ENCODE assay signal across 24 cellular contexts in the genomic region with DNA sequence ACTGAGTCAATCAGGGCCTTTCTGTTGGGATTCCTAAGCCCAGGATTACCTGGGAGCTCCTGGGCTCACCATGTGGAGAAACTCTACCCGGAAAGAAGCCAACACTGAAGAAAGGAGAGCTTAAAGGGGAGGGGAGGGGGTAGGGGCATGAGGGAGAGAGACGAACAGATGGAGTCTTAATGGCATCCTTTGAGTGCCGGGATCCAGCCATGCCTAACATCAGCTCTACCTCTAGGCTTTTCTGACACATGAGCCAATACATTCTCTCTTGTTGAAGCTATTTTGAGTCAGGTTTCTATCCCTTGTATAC.
A peak's percentile ranks its signal among the peaks of the same experiment; 100 is the strongest.
DNase-seq lines count a peak whose midpoint lies in the region; ATAC-seq, FAIRE-seq and TF ChIP-seq lines count a peak whose summit lies in the region.
"Had no signal": no experiment of that assay in that cellular context is flagged by ENCODE, and none has a peak within 500 bp of the region (broad histone marks: within the 10 kb centered on the region; RNA-seq: fewer than 3 reads in every experiment).

No MANE protein-coding gene starts in this region.

- H3K79me1 ChIP-seq in mesendoderm (ENCODE audit: low read length) = no peaks in the 10 kb centered on the region

- BruUV-seq in K562 (replicated peaks; lab: Mats Ljungman, UMichigan) = no TSS peak

- in situ Hi-C loops in K562 (cut with MboI) = loop anchor here (10.0 kb wide), 1 partner anchor 412 kb away; no protein-coding TSS in a partner anchor

- H3K79me2 ChIP-seq in K562 (ENCODE audit: control insufficient read depth, insufficient read depth, low read length) (no peaks in the 10 kb centered on the region), osteoblast (ENCODE audit: insufficient read depth, low read length) (no peaks in the 10 kb centered on the region), mesendoderm (ENCODE audit: control insufficient read depth, insufficient read depth, low read length) (no peaks in the 10 kb centered on the region)

- POLR2A ChIA-PET in K562 (lab: Yijun Ruan, JAX) = interaction anchor here (0.6 to 2.5 kb wide), 7 partner anchors 13 to 66 kb away, joined by 3 to 12 read pairs (median 3); no protein-coding TSS in a partner anchor

- DNase-seq in D341Med (ENCODE audit: low spot score) (peak; percentile 62), NCI-H2171 treated with DMSO at 0.1 percent for 48 hours (lab: John Stamatoyannopoulos, UW) (peak; percentile 84), K562 (ENCODE audit: extremely low read depth in 1 of 4, low spot score in 3 of 4) (no peak), osteoblast (ENCODE audit: insufficient read length, low spot score, missing footprints) (peak; percentile 13), osteocyte (ENCODE audit: extremely low spot score, unreplicated experiment) (no peak), cardiac septum (ENCODE audit: low spot score) (no peak), mesendoderm (no peak)
- DNase-seq: ACHN; C1 segment of cervical spinal cord; Caco-2; CD4-positive, CD25-positive, alpha-beta regulatory T cell; DMS53; DND-41; EL; HCEC 1CT; IMR-90; KBM-7 had no signal

- no peak for TF ChIP-seq CTCF in K562 (IDR thresholded peaks at IDR 0.05 in 2 of 3, conservative IDR thresholded peaks at IDR 0.05 in 1 of 3; ENCODE audit: insufficient read depth in 2 of 3, low read depth in 1 of 3, low read length in 3 of 3)
- TF ChIP-seq CTCF in osteoblast (IDR thresholded peaks at IDR 0.05; ENCODE audit: extremely low read depth, low read depth, low read length) = no peak
- TF ChIP-seq CTCF in osteocyte (IDR thresholded peaks at IDR 0.05) = no peak

- H2AFZ ChIP-seq in K562 (ENCODE audit: low read depth, low read length) = peak overlapping the region; percentile 92
- H2AFZ ChIP-seq in osteoblast (ENCODE audit: low read length) = no peak overlapping the region
- H2AFZ ChIP-seq: GM23338 had no signal

- H4K5ac ChIP-seq in mesendoderm (ENCODE audit: low read length) = no peak overlapping the region

- H4K20me1 ChIP-seq in K562 (replicated peaks; ENCODE audit: control insufficient read depth, insufficient read depth, low read length) (no peaks in the 10 kb centered on the region), osteoblast (ENCODE audit: insufficient read depth, low read length) (peaks cover 2% of the 10 kb centered on the region)

- no peak overlapping the region for H2BK120ac ChIP-seq in mesendoderm (ENCODE audit: low read depth, low read length)

- FAIRE-seq in K562 (lab: Jason Lieb, UNC) = no peak
- FAIRE-seq: A204.1, GM12878, GM19239, H54 had no signal

- peaks cover 22% of the 10 kb centered on the region for H3K4me1 Mint-ChIP-seq in osteocyte (ENCODE audit: unreplicated experiment)

- no peak for TF ChIP-seq RAD21 in K562 (CRISPR knock-in tag; conservative IDR thresholded peaks at IDR 0.05 in 1 of 2, IDR thresholded peaks at IDR 0.05 in 1 of 2)

- peak overlapping the region; percentile 81 for H3K4me2 ChIP-seq in K562 (ENCODE audit: insufficient read depth, low read length)
- H3K4me2 ChIP-seq in osteoblast (ENCODE audit: insufficient read depth, low read length) = no peak overlapping the region
- no peak overlapping the region for H3K4me2 ChIP-seq in mesendoderm (ENCODE audit: low read length)
- H3K4me2 ChIP-seq: GM23338 had no signal

- CTCF ChIA-PET in K562 (lab: Yijun Ruan, JAX; ENCODE audit: low intra/inter-chr PET ratio) = no interaction called here

- H3K36me3 ChIP-seq in K562 (ENCODE audit: control insufficient read depth, insufficient read depth, low read length) (peaks cover 14% of the 10 kb centered on the region; the same call in 2 of the 3 replicates), osteoblast (ENCODE audit: insufficient read depth, low read length) (no peaks in the 10 kb centered on the region), mesendoderm (ENCODE audit: control insufficient read depth, insufficient read depth, low read length) (no peaks in the 10 kb centered on the region)
- H3K36me3 ChIP-seq: BE2C had no signal

- H3K4me1 ChIP-seq in K562 (replicated peaks in 1 of 2; ENCODE audit: control insufficient read depth in 2 of 2, insufficient read depth in 2 of 2, low read length in 2 of 2) = peaks cover 17 to 24% of the 10 kb centered on the region in 2 experiments
- peaks cover 6% of the 10 kb centered on the region for H3K4me1 ChIP-seq in osteoblast (ENCODE audit: insufficient read depth, low read length)
- no peaks in the 10 kb centered on the region for H3K4me1 ChIP-seq in mesendoderm (ENCODE audit: control insufficient read depth, low read depth, low read length)
- H3K4me1 ChIP-seq: Caco-2 had no signal

- no peaks in the 10 kb centered on the region for H3K27me3 Mint-ChIP-seq in osteocyte (ENCODE audit: unreplicated experiment)
- H3K27me3 Mint-ChIP-seq: CD4-positive, CD25-positive, alpha-beta regulatory T cell had no signal

- H3K27ac Mint-ChIP-seq in osteocyte (ENCODE audit: unreplicated experiment) = no peak overlapping the region
- H3K27ac Mint-ChIP-seq: CD4-positive, CD25-positive, alpha-beta regulatory T cell; GM23338 had no signal

- WGBS in K562 (ENCODE audit: insufficient coverage, low coverage, missing lambda C conversion rate) = 65% methylated on average over 2 of the region's 3 CpGs
- WGBS in mesendoderm (ENCODE audit: extremely low coverage, insufficient coverage, low lambda C conversion rate) = no CpG with 5 or more reads among the region's 3 CpGs

- no peak overlapping the region for H3K4me3 Mint-ChIP-seq in osteocyte (ENCODE audit: unreplicated experiment)
- H3K4me3 Mint-ChIP-seq: CD4-positive, CD25-positive, alpha-beta regulatory T cell; GM23338 had no signal

- H4K8ac ChIP-seq in mesendoderm (ENCODE audit: low read depth, low read length) = no peak overlapping the region

- H3K9ac ChIP-seq in K562 (ENCODE audit: insufficient read depth in 1 of 2, low read depth in 2 of 2, low read length in 2 of 2) (peak overlapping the region in 1 of 2 experiments; percentile 78; a peak in 2 of 4 replicates), mesendoderm (ENCODE audit: low read length) (no peak overlapping the region)

- no peak; the same call in 2 of the 3 replicates for ATAC-seq in K562
- ATAC-seq: GM12878, GM23338 had no signal

- intact Hi-C loops in K562 (cut with micrococcal nuclease) (loop anchor here (2.0 to 10.0 kb wide), 4 partner anchors 75 to 408 kb away; partner anchors contain the start of gene NPHP4), cardiac septum (cut with DNase I) (loop anchor here (5.0 kb wide), 1 partner anchor 405 kb away; no protein-coding TSS in a partner anchor)

- H3K23ac ChIP-seq in mesendoderm (ENCODE audit: low read length) = no peak overlapping the region

- TF ChIP-seq EP300 in K562 (IDR thresholded peaks at IDR 0.05; ENCODE audit: low read length) = no peak

- no peak overlapping the region for H2BK5ac ChIP-seq in mesendoderm (ENCODE audit: low read length)

- no peak for TF ChIP-seq POLR2A in K562 (conservative IDR thresholded peaks at IDR 0.05)

- H3K4me3 ChIP-seq in K562 (no peak overlapping the region), osteoblast (ENCODE audit: insufficient read depth, low read length) (no peak overlapping the region), mesendoderm (ENCODE audit: low read length) (no peak overlapping the region)
- H3K4me3 ChIP-seq: GM12878, GM23338 had no signal

- no peak overlapping the region for H2AK5ac ChIP-seq in mesendoderm (ENCODE audit: low read length)

- no peaks in the 10 kb centered on the region for H3K9me1 ChIP-seq in K562 (ENCODE audit: control insufficient read depth, insufficient read depth, low read length)

- H3K36me3 Mint-ChIP-seq in osteocyte (ENCODE audit: unreplicated experiment) = no peaks in the 10 kb centered on the region

- H3K9me3 ChIP-seq in K562 (replicated peaks; ENCODE audit: control insufficient read depth, insufficient read depth, low read depth, low read length) (no peaks in the 10 kb centered on the region), osteoblast (ENCODE audit: low read depth, low read length) (no peaks in the 10 kb centered on the region)
- H3K9me3 ChIP-seq: BE2C, Caco-2 had no signal

- H3K27ac ChIP-seq in K562 (ENCODE audit: extremely low read depth, low read depth, low read length) (peak overlapping the region; percentile 84), osteoblast (ENCODE audit: low read depth, low read length) (no peak overlapping the region), mesendoderm (ENCODE audit: low read depth, low read length) (no peak overlapping the region)
- H3K27ac ChIP-seq: HL-60 had no signal

- no peak overlapping the region for H3K56ac ChIP-seq in mesendoderm (ENCODE audit: low read length)

- H3K27me3 ChIP-seq in K562 (ENCODE audit: control insufficient read depth in 2 of 2, insufficient read depth in 2 of 2, low read length in 2 of 2) (no peaks in the 10 kb centered on the region), osteoblast (ENCODE audit: insufficient read depth, low read length) (no peaks in the 10 kb centered on the region), mesendoderm (ENCODE audit: insufficient read depth, low read length, poor library complexity) (no peaks in the 10 kb centered on the region)
- H3K27me3 ChIP-seq: BE2C had no signal

- no peak overlapping the region for H2BK15ac ChIP-seq in mesendoderm (replicated peaks; ENCODE audit: low read depth)

- no peak overlapping the region for H3K4ac ChIP-seq in mesendoderm (ENCODE audit: low read depth, low read length)

- no peak overlapping the region for H3K18ac ChIP-seq in mesendoderm (ENCODE audit: low read length)

- no peaks in the 10 kb centered on the region for H3K9me3 Mint-ChIP-seq in osteocyte (ENCODE audit: unreplicated experiment)
- H3K9me3 Mint-ChIP-seq: CD4-positive, CD25-positive, alpha-beta regulatory T cell; GM23338 had no signal

TF ChIP-seq in K562, 482 proteins besides CTCF, POLR2A, EP300 and RAD21 (continues in another document):
- no peak for TF ChIP-seq SMC3 (conservative IDR thresholded peaks at IDR 0.05; ENCODE audit: insufficient read depth, low read depth, low read length)
- TF ChIP-seq ZNF175 (CRISPR knock-in tag; IDR thresholded peaks at IDR 0.05; ENCODE audit: low read depth) = peak; percentile 27; the same call in 1 of the 2 replicates
- TF ChIP-seq RFX7 (CRISPR knock-in tag; IDR thresholded peaks at IDR 0.05) = no peak
- TF ChIP-seq ZNF785 (CRISPR knock-in tag; IDR thresholded peaks at IDR 0.05) = no peak
- no peak for TF ChIP-seq NCOA6 (IDR thresholded peaks at IDR 0.05)
- peak; percentile 47; the same call in 1 of the 2 replicates for TF ChIP-seq ZNF395 (CRISPR knock-in tag; IDR thresholded peaks at IDR 0.05)
- no peak for TF ChIP-seq NCOA2 (IDR thresholded peaks at IDR 0.05; ENCODE audit: partially characterized antibody in 2 of 2)

Comparison
In these comparisons a context has a peak if more than half of its experiments do, and no peak if none do; other contexts are left out.
1. DNase-seq: peak in D341Med (single experiment), NCI-H2171 treated with DMSO at 0.1 percent for 48 hours (single experiment) and osteoblast (single experiment); none in K562 (0 of 4), osteocyte (single experiment), cardiac septum (single experiment) and mesendoderm (single experiment).